ENCODE assay signal across 1 cellular context in genomic region chr21:29657228-29657989, GRCh38.
TF ChIP-seq lines count a peak whose summit lies in the region.

No MANE protein-coding gene starts in this region.

TF ChIP-seq in K562, 482 proteins besides CTCF, POLR2A, EP300 and RAD21 (continued from another document and continues in another):
- TF ChIP-seq EWSR1 (IDR thresholded peaks at IDR 0.05; ENCODE audit: borderline replicate concordance, low read depth, partially characterized antibody) (no peak), CEBPB (tag; IDR thresholded peaks at IDR 0.05) (no peak), DLX4 (CRISPR knock-in tag; IDR thresholded peaks at IDR 0.05) (no peak), FOS (IDR thresholded peaks at IDR 0.05; ENCODE audit: extremely low read depth, insufficient read length) (no peak), ETS1 (conservative IDR thresholded peaks at IDR 0.05; ENCODE audit: control insufficient read depth, low read depth, low read length) (no peak), ZNF316 (IDR thresholded peaks at IDR 0.05) (no peak), TRIM25 (IDR thresholded peaks at IDR 0.05; ENCODE audit: borderline replicate concordance) (no peak), ZFPM2 (CRISPR knock-in tag; IDR thresholded peaks at IDR 0.05) (no peak), HDAC2 (IDR thresholded peaks at IDR 0.05) (no peak; the same call in 1 of the 2 replicates), ATF1 (CRISPR knock-in tag; IDR thresholded peaks at IDR 0.05) (no peak), ATF1 (tag; IDR thresholded peaks at IDR 0.05) (no peak), ZNF3 (CRISPR knock-in tag; IDR thresholded peaks at IDR 0.05) (no peak; the same call in 1 of the 2 replicates), GMEB1 (CRISPR knock-in tag; IDR thresholded peaks at IDR 0.05) (no peak), SMARCC2 (IDR thresholded peaks at IDR 0.05; ENCODE audit: low read depth) (no peak; the same call in 1 of the 2 replicates), NR3C1 (CRISPR knock-in tag; IDR thresholded peaks at IDR 0.05) (no peak), NCOA2 (IDR thresholded peaks at IDR 0.05; ENCODE audit: partially characterized antibody in 2 of 2) (no peak), ELK1 (CRISPR knock-in tag; IDR thresholded peaks at IDR 0.05) (no peak), MLX (CRISPR knock-in tag; conservative IDR thresholded peaks at IDR 0.05) (no peak), NFIX (CRISPR knock-in tag; IDR thresholded peaks at IDR 0.05; ENCODE audit: low read depth) (no peak), ARID1B (IDR thresholded peaks at IDR 0.05) (peak; percentile 49), NFXL1 (CRISPR knock-in tag; IDR thresholded peaks at IDR 0.05) (no peak), RBBP5 (IDR thresholded peaks at IDR 0.05; ENCODE audit: borderline replicate concordance, insufficient read depth, low read length, poor library complexity, severe bottlenecking) (no peak), ELF1 (tag; IDR thresholded peaks at IDR 0.05) (0 out of 2 replicates have a peak, but pooled peaks have one; percentile 18), RBM14 (IDR thresholded peaks at IDR 0.05; ENCODE audit: borderline replicate concordance, insufficient read depth, low read depth, low read length) (no peak), NFIC (IDR thresholded peaks at IDR 0.05) (no peak), FUS (optimal IDR thresholded peaks at IDR 0.05; ENCODE audit: low read depth, low read length) (no peak), TARDBP (IDR thresholded peaks at IDR 0.05) (no peak), ZBTB11 (CRISPR knock-in tag; IDR thresholded peaks at IDR 0.05) (no peak), GTF3C2 (IDR thresholded peaks at IDR 0.05; ENCODE audit: borderline replicate concordance, extremely low read depth, insufficient read length) (no peak), MAFF (IDR thresholded peaks at IDR 0.05; ENCODE audit: low read length) (no peak), KLF16 (IDR thresholded peaks at IDR 0.05) (no peak), ZNF586 (CRISPR knock-in tag; conservative IDR thresholded peaks at IDR 0.05) (no peak), MBD2 (IDR thresholded peaks at IDR 0.05; ENCODE audit: borderline replicate concordance, low read depth) (no peak), PTTG1 (tag; IDR thresholded peaks at IDR 0.05; ENCODE audit: low read depth) (no peak), RFX5 (IDR thresholded peaks at IDR 0.05; ENCODE audit: low read depth, low read length) (no peak), ZNF431 (CRISPR knock-in tag; IDR thresholded peaks at IDR 0.05) (no peak), SRSF9 (IDR thresholded peaks at IDR 0.05; ENCODE audit: borderline replicate concordance, low read depth, low read length) (no peak), FOXM1 (IDR thresholded peaks at IDR 0.05; ENCODE audit: low read depth) (no peak), FOXM1 (CRISPR knock-in tag; IDR thresholded peaks at IDR 0.05; ENCODE audit: low read depth) (no peak), ZNF668 (CRISPR knock-in tag; IDR thresholded peaks at IDR 0.05) (no peak), RBM15 (IDR thresholded peaks at IDR 0.05; ENCODE audit: insufficient read depth, low read length) (no peak), CBFA2T2 (conservative IDR thresholded peaks at IDR 0.05) (no peak), ZNF518B (CRISPR knock-in tag; IDR thresholded peaks at IDR 0.05) (no peak), HMGXB4 (CRISPR knock-in tag; IDR thresholded peaks at IDR 0.05) (no peak), ZBTB8A (IDR thresholded peaks at IDR 0.05; ENCODE audit: partially characterized antibody) (peak; percentile 50), RBM39 (optimal IDR thresholded peaks at IDR 0.05; ENCODE audit: low read depth, low read length) (no peak), ZKSCAN8 (CRISPR knock-in tag; IDR thresholded peaks at IDR 0.05) (no peak)
